In genomic region chr9:79149585-79149984, GRCh38 we compare ENCODE assay signal across 30 cellular contexts.
"Had no signal": no experiment of that assay in that cellular context is flagged by ENCODE, and none has a peak within 500 bp of the region (broad histone marks: within the 10 kb centered on the region; RNA-seq: fewer than 3 reads in every experiment).

No MANE protein-coding gene starts in this region.

- H3K4me3 Mint-ChIP-seq: activated CD4-positive, alpha-beta memory T cell treated with anti-CD3 and anti-CD28 coated beads, Interleukin-2, amount 10 ng/mL, durations not matched to agents 7 days and 5 days; activated CD4-positive, alpha-beta T cell treated with anti-CD3 and anti-CD28 coated beads for 36 hours; activated CD8-positive, alpha-beta memory T cell treated with anti-CD3 and anti-CD28 coated beads, Interleukin-2, amount 10 ng/mL, durations not matched to agents 7 days and 5 days; activated naive CD4-positive, alpha-beta T cell treated with anti-CD3 and anti-CD28 coated beads, Interleukin-2, amount 10 ng/mL, durations not matched to agents 7 days and 5 days; activated naive CD8-positive, alpha-beta T cell; activated naive CD8-positive, alpha-beta T cell treated with anti-CD3 and anti-CD28 coated beads, Interleukin-2, amount 50 U/mL, for 24 hours had no signal

- H3K4me1 ChIP-seq: SJCRH30 had no signal

- H3K36me3 ChIP-seq: brain microvascular endothelial cell, MG63, SJCRH30 had no signal

- H3K36me3 Mint-ChIP-seq: activated CD8-positive, alpha-beta memory T cell treated with anti-CD3 and anti-CD28 coated beads, Interleukin-2, amount 10 ng/mL, durations not matched to agents 7 days and 5 days; activated naive CD4-positive, alpha-beta T cell treated with anti-CD3 and anti-CD28 coated beads, Interleukin-2, amount 10 ng/mL, durations not matched to agents 7 days and 5 days; activated naive CD8-positive, alpha-beta T cell had no signal

- ATAC-seq: activated CD4-positive, alpha-beta T cell treated with anti-CD3 and anti-CD28 coated beads for 36 hours; activated CD4-positive, CD25-positive, alpha-beta regulatory T cell treated with anti-CD3 and anti-CD28 coated beads, Interleukin-2, amount 50 U/mL, for 24 hours; activated CD8-positive, alpha-beta memory T cell treated with anti-CD3 and anti-CD28 coated beads, Interleukin-2, amount 10 ng/mL, durations not matched to agents 7 days and 5 days; activated naive CD8-positive, alpha-beta T cell treated with anti-CD3 and anti-CD28 coated beads, Interleukin-2, amount 50 U/mL, for 24 hours; Panc1 had no signal

- H3K4me1 Mint-ChIP-seq: activated CD4-positive, alpha-beta memory T cell treated with anti-CD3 and anti-CD28 coated beads, Interleukin-2, amount 10 ng/mL, durations not matched to agents 7 days and 5 days; activated CD4-positive, alpha-beta T cell treated with anti-CD3 and anti-CD28 coated beads for 36 hours; activated CD8-positive, alpha-beta memory T cell treated with anti-CD3 and anti-CD28 coated beads, Interleukin-2, amount 10 ng/mL, durations not matched to agents 7 days and 5 days; activated naive CD8-positive, alpha-beta T cell treated with anti-CD3 and anti-CD28 coated beads, Interleukin-2, amount 50 U/mL, for 24 hours had no signal

- H3K9me3 Mint-ChIP-seq: activated CD4-positive, alpha-beta memory T cell treated with anti-CD3 and anti-CD28 coated beads, Interleukin-2, amount 10 ng/mL, durations not matched to agents 7 days and 5 days; activated naive CD4-positive, alpha-beta T cell treated with anti-CD3 and anti-CD28 coated beads, Interleukin-2, amount 10 ng/mL, durations not matched to agents 7 days and 5 days had no signal

- DNase-seq: activated CD4-positive, alpha-beta memory T cell treated with anti-CD3 and anti-CD28 coated beads, Interleukin-2, amount 10 ng/mL, durations not matched to agents 7 days and 5 days; activated CD4-positive, alpha-beta T cell treated with anti-CD3 and anti-CD28 coated beads for 36 hours; activated CD4-positive, alpha-beta T cell treated with anti-CD3 and anti-CD28 coated beads, Interleukin-2, amount 50 U/mL, for 1 hour; activated CD8-positive, alpha-beta memory T cell treated with anti-CD3 and anti-CD28 coated beads for 24 hours; activated CD8-positive, alpha-beta memory T cell treated with anti-CD3 and anti-CD28 coated beads, Interleukin-2, amount 10 ng/mL, durations not matched to agents 7 days and 5 days; activated CD8-positive, alpha-beta memory T cell treated with anti-CD3 and anti-CD28 coated beads, Interleukin-2, amount 50 U/mL, for 48 hours; activated effector memory CD4-positive, alpha-beta T cell treated with Interleukin-2 at 50 U/mL for 16 hours; activated naive CD4-positive, alpha-beta T cell treated with anti-CD3 and anti-CD28 coated beads, Interleukin-2, amount 10 ng/mL, durations not matched to agents 7 days and 5 days; activated naive CD8-positive, alpha-beta T cell treated with anti-CD3 and anti-CD28 coated beads, Interleukin-2, amount 50 U/mL, for 24 hours; activated T-cell treated with anti-CD3 and anti-CD28 coated beads, Interleukin-2, amount 50 U/mL, for 48 hours; anterior cingulate cortex; brain microvascular endothelial cell; central memory CD4-positive, alpha-beta T cell; Kasumi-1; KG1; MG63; NCI-H1048; NCI-H1105 treated with DMSO at 0.1 percent for 48 hours; NCI-H1436; NCI-H1694; NCI-H2029; NCI-H345; NCI-H524 treated with DMSO at 0.1 percent for 48 hours; SHP77; SJCRH30; T1000 had no signal

- H3K27me3 Mint-ChIP-seq: activated CD4-positive, alpha-beta memory T cell treated with anti-CD3 and anti-CD28 coated beads, Interleukin-2, amount 10 ng/mL, durations not matched to agents 7 days and 5 days; activated CD8-positive, alpha-beta memory T cell treated with anti-CD3 and anti-CD28 coated beads, Interleukin-2, amount 10 ng/mL, durations not matched to agents 7 days and 5 days; activated naive CD4-positive, alpha-beta T cell treated with anti-CD3 and anti-CD28 coated beads, Interleukin-2, amount 10 ng/mL, durations not matched to agents 7 days and 5 days; activated naive CD8-positive, alpha-beta T cell had no signal

- H3K27ac Mint-ChIP-seq: activated CD4-positive, alpha-beta memory T cell treated with anti-CD3 and anti-CD28 coated beads, Interleukin-2, amount 10 ng/mL, durations not matched to agents 7 days and 5 days; activated CD4-positive, alpha-beta T cell treated with anti-CD3 and anti-CD28 coated beads for 36 hours; activated CD8-positive, alpha-beta memory T cell treated with anti-CD3 and anti-CD28 coated beads, Interleukin-2, amount 10 ng/mL, durations not matched to agents 7 days and 5 days; activated naive CD4-positive, alpha-beta T cell treated with anti-CD3 and anti-CD28 coated beads, Interleukin-2, amount 10 ng/mL, durations not matched to agents 7 days and 5 days; activated naive CD8-positive, alpha-beta T cell; activated naive CD8-positive, alpha-beta T cell treated with anti-CD3 and anti-CD28 coated beads, Interleukin-2, amount 50 U/mL, for 24 hours had no signal

- H3K27ac ChIP-seq: brain microvascular endothelial cell, SJCRH30, SK-N-MC had no signal

- H3K4me3 ChIP-seq: MG63, SJCRH30, SK-N-MC had no signal

- H3K27me3 ChIP-seq: brain microvascular endothelial cell, MG63, SJCRH30 had no signal

- H3K9me3 ChIP-seq: MG63, SJCRH30 had no signal
